Comparison of ENCODE assay signal across 8 cellular contexts in the genomic region with DNA sequence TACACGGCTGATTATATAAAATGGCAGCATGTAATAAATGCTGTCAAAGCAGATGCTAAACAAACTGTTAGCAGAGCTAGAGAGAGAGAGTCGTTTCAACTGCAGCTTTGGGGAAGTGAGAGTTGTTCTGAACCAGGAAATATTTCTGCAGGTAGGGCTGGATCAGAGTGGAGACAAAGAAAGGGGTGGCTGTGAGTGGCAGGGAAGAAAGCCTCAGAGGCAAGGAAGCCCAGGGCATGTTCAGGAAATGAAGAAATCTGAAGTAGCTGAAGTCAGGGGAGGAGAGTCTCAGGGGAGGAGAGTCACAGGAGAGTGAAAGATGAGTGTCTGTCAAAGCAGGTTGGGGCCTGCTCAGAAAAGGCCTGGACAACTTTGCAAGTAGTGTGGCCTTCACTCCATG. TPM values are rescaled to one million over a fixed set of nuclear protein-coding genes. Genes with fewer than 3 reads are reported as not detected.
DNase-seq lines count a peak whose midpoint lies in the region; ATAC-seq and TF ChIP-seq lines count a peak whose summit lies in the region.

No MANE protein-coding gene starts in this region.

- no peaks in the 10 kb centered on the region for H3K9me3 ChIP-seq in osteoblast (ENCODE audit: low read depth, low read length)

- no peaks in the 10 kb centered on the region for H4K20me1 ChIP-seq in osteoblast (ENCODE audit: insufficient read depth, low read length)

- H3K4me1 ChIP-seq in osteoblast (ENCODE audit: insufficient read depth, low read length): no peaks in the 10 kb centered on the region

- no peaks in the 10 kb centered on the region for H3K36me3 ChIP-seq in osteoblast (ENCODE audit: insufficient read depth, low read length)

- peak overlapping the region; percentile 57 for H2AFZ ChIP-seq in osteoblast (ENCODE audit: low read length)

- TF ChIP-seq CTCF in osteoblast (IDR thresholded peaks at IDR 0.05; ENCODE audit: extremely low read depth, low read depth, low read length): no peak
- TF ChIP-seq CTCF in lower leg skin (IDR thresholded peaks at IDR 0.05): no peak

- no peaks in the 10 kb centered on the region for H3K79me2 ChIP-seq in osteoblast (ENCODE audit: insufficient read depth, low read length)

- no peaks in the 10 kb centered on the region for H3K27me3 ChIP-seq in osteoblast (ENCODE audit: insufficient read depth, low read length)

- no peak overlapping the region for H3K27ac ChIP-seq in osteoblast (ENCODE audit: low read depth, low read length)

- WGBS in lower leg skin, 2 donors: 41 to 46% methylated on average over 2 of the region's 2 CpGs

- H3K4me3 ChIP-seq in osteoblast (ENCODE audit: insufficient read depth, low read length) (no peak overlapping the region), lower leg skin (ENCODE audit: low read depth, poor library complexity, severe bottlenecking) (no peak overlapping the region)

- intact Hi-C loops in lower leg skin (cut with DNase I; ENCODE audit: low total_unique reads): no loop called here

- DNase-seq in NOMO-1 treated with dmso at 0.1 percent for 144 hours (lab: John Stamatoyannopoulos, UW; ENCODE audit: unreplicated experiment) (peak; percentile 96), osteoblast (ENCODE audit: insufficient read length, low spot score, missing footprints) (no peak), epidermal melanocyte (ENCODE audit: insufficient read length, low spot score) (no peak), lower leg skin (ENCODE audit: low spot score in 2 of 2) (no peak)
- DNase-seq in stimulated activated CD4-positive, alpha-beta T cell treated with anti-CD3 and anti-CD28 coated beads, Interleukin-15, amount 100 ng/mL, for 24 hours: no peak
- no peak for DNase-seq in activated CD4-positive, alpha-beta T cell treated with anti-CD3 and anti-CD28 coated beads for 4 hours

- TF ChIP-seq POLR2A in lower leg skin (IDR thresholded peaks at IDR 0.05): no peak

- H3K4me2 ChIP-seq in osteoblast (ENCODE audit: insufficient read depth, low read length): no peak overlapping the region

- ATAC-seq in GM18907 (IDR thresholded peaks at IDR 0.05; ENCODE audit: unreplicated experiment): peak; percentile 80
- peak; percentile 80 for ATAC-seq in HG02943 (IDR thresholded peaks at IDR 0.05; ENCODE audit: low read depth, unreplicated experiment)

RNA-seq across cellular contexts. Expression of gene RPS6KA3, which starts 48.4 kb away (rescaled TPM):
- total RNA-seq in osteoblast: 45.4 and 54.6 TPM in 2 replicates
- 10 to 100 TPM; 22.3 to 43.2 (median 34.5) TPM for total RNA-seq in lower leg skin
